In the genomic region with DNA sequence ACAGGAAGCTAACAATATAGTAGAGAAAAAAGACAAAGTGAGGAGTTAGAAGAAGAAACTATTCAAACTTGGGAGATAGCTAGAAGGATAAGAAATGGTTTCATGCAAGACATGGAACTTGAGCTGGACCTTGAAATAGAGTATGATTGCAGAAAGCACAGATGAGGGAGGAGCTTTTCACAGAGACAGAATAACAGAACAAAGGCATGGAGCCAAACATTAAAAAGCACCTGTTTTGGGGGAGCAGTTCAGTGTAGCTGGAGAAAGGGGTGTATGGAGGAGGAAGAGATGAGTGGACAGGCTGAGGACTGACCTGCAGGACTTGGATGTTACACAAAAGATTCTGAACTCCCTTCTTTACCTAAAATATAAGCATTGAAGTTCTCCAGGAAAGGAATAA, we compare ENCODE assay signal across 28 cellular contexts.
"Had no signal": no experiment of that assay in that cellular context is flagged by ENCODE, and none has a peak within 500 bp of the region (broad histone marks: within the 10 kb centered on the region; RNA-seq: fewer than 3 reads in every experiment).

No MANE protein-coding gene starts in this region.

- H3K27me3 ChIP-seq: colonic mucosa, esophagus squamous epithelium, gastrocnemius medialis, heart right ventricle, left lung had no signal

- H3K36me3 ChIP-seq: colonic mucosa, esophagus squamous epithelium, gastrocnemius medialis, heart right ventricle, left lung, lower lobe of right lung had no signal

- H3K27me3 Mint-ChIP-seq: dendritic cell treated with granulocyte-macrophage colony-stimulating factor and Interleukin-4, amounts not matched to agents 40 ng/mL and 50 ng/mL, for 4 days; effector memory CD8-positive, alpha-beta T cell; naive B cell had no signal

- H3K4me1 Mint-ChIP-seq: mesothelial cell of epicardium had no signal

- H3K4me3 Mint-ChIP-seq: dendritic cell treated with granulocyte-macrophage colony-stimulating factor and Interleukin-4, amounts not matched to agents 40 ng/mL and 50 ng/mL, for 4 days; effector memory CD8-positive, alpha-beta T cell; endodermal cell; immature natural killer cell; mesothelial cell of epicardium; naive B cell had no signal

- H3K27ac Mint-ChIP-seq: dendritic cell treated with granulocyte-macrophage colony-stimulating factor and Interleukin-4, amounts not matched to agents 40 ng/mL and 50 ng/mL, for 4 days; endodermal cell; immature natural killer cell; mesothelial cell of epicardium had no signal

- H3K4me3 ChIP-seq: colonic mucosa, esophagus squamous epithelium, gastrocnemius medialis, heart right ventricle, left lung, lower lobe of right lung had no signal

- H3K9me3 ChIP-seq: colonic mucosa, esophagus squamous epithelium, gastrocnemius medialis, left lung, lower lobe of right lung had no signal

- ATAC-seq: effector memory CD8-positive, alpha-beta T cell; esophagus mucosa; heart right ventricle; left colon; left lung; left ventricle myocardium superior; lower lobe of right lung had no signal

- H3K27ac ChIP-seq: colonic mucosa, epithelial cell of prostate, esophagus squamous epithelium, gastrocnemius medialis, heart right ventricle, left lung, lower lobe of right lung had no signal

- H3K4me1 ChIP-seq: colonic mucosa, esophagus squamous epithelium, left lung, lower lobe of right lung had no signal

- DNase-seq: colonic mucosa; cortex of kidney; effector CD8-positive, alpha-beta T cell; effector memory CD8-positive, alpha-beta T cell; endodermal cell; erythroblast; esophagus squamous epithelium; foreskin fibroblast; foreskin melanocyte; gastrocnemius medialis; glutamatergic neuron; head of caudate nucleus; heart right ventricle; hippocampal formation; immature natural killer cell; islet precursor cell; kidney; kidney glomerular epithelial cell; left colon; left lung; left ventricle myocardium superior; lower lobe of right lung; mesenchymal stem cell; naive B cell had no signal

- H3K9me3 Mint-ChIP-seq: dendritic cell treated with granulocyte-macrophage colony-stimulating factor and Interleukin-4, amounts not matched to agents 40 ng/mL and 50 ng/mL, for 4 days; effector memory CD8-positive, alpha-beta T cell; immature natural killer cell had no signal
